In genomic region chr18:29174891-29175290, GRCh38 we compare ENCODE assay signal across 17 cellular contexts.
"Had no signal": no experiment of that assay in that cellular context is flagged by ENCODE, and none has a peak within 500 bp of the region (broad histone marks: within the 10 kb centered on the region; RNA-seq: fewer than 3 reads in every experiment).

No MANE protein-coding gene starts in this region.

- DNase-seq: activated CD4-positive, alpha-beta T cell treated with anti-CD3 and anti-CD28 coated beads, Interleukin-2, amount 10 ng/mL, durations not matched to agents 24 days and 14 days; activated CD8-positive, alpha-beta T cell treated with anti-CD3 and anti-CD28 coated beads for 36 hours; activated naive CD4-positive, alpha-beta T cell; activated naive CD8-positive, alpha-beta T cell treated with anti-CD3 and anti-CD28 coated beads for 36 hours; activated T-cell treated with anti-CD3 and anti-CD28 coated beads, Interleukin-2, amount 50 U/mL, for 1 hour; cerebellar nuclear complex; effector memory CD4-positive, alpha-beta T cell; foreskin keratinocyte; glutamatergic neuron; islet precursor cell; lower lobe of right lung; psoas muscle; stimulated activated CD8-positive, alpha-beta memory T cell treated with anti-CD3 and anti-CD28 coated beads, Interleukin-4, amount 100 ng/mL, for 48 hours; stimulated activated naive CD4-positive, alpha-beta T cell; T-helper 1 cell; T-helper 9 cell; thyroid gland had no signal
